In genomic region chr16:87868254-87869029, GRCh38 we compare ENCODE assay signal across 8 cellular contexts. TPM values are rescaled to one million over a fixed set of nuclear protein-coding genes. Genes with fewer than 3 reads are reported as not detected.
DNase-seq lines count a peak whose midpoint lies in the region; ATAC-seq and TF ChIP-seq lines count a peak whose summit lies in the region.
"Not testable (repeated sequence)": the region's sequence is repeated elsewhere in the genome, so short reads cannot be mapped to it uniquely, and the experiment has no call there.

No MANE protein-coding gene starts in this region.

- not testable (repeated sequence) for H3K9me3 ChIP-seq in BE2C; HUES6 (ENCODE audit: control insufficient read depth, insufficient read depth, low read depth, low read length); SK-N-MC (ENCODE audit: low read depth, low read length); esophagus (ENCODE audit: control insufficient read depth in 2 of 2, insufficient read depth in 1 of 2, low read depth in 1 of 2, low read length in 1 of 2); mesodermal cell (ENCODE audit: control insufficient read depth, low read length)

- peaks cover 14% of the 10 kb centered on the region for H3K36me3 ChIP-seq in BE2C
- H3K36me3 ChIP-seq in HUES6 (ENCODE audit: control insufficient read depth, insufficient read depth, low read length): peaks cover 28% of the 10 kb centered on the region; the same call in 1 of the 2 replicates
- H3K36me3 ChIP-seq in SK-N-MC (ENCODE audit: insufficient read depth, low read length); esophagus (ENCODE audit: control insufficient read depth in 2 of 2, insufficient read depth in 2 of 2, low read length in 1 of 2); mesodermal cell (ENCODE audit: control insufficient read depth, insufficient read depth, low read length): not testable (repeated sequence)

- H3K27ac ChIP-seq in HUES6 (ENCODE audit: low read depth, low read length): peak overlapping the region; percentile 51; the same call in 1 of the 2 replicates
- H3K27ac ChIP-seq in SK-N-MC: not testable (repeated sequence)
- peak overlapping the region; percentile 77 to 87 for H3K27ac ChIP-seq in esophagus (ENCODE audit: low read depth in 2 of 2, low read length in 1 of 2)
- H3K27ac ChIP-seq in mesodermal cell (ENCODE audit: low read depth, low read length, severe bottlenecking): peak overlapping the region; percentile 16

- 5 to 12% methylated on average over 33 to 36 of the region's 37 CpGs for WGBS in esophagus, 2 donors
- WGBS in mesodermal cell (ENCODE audit: insufficient coverage in 2 of 2), 2 experiments: 2 to 6% methylated on average over 17 to 18 of the region's 37 CpGs

- ATAC-seq in GM21423 (IDR thresholded peaks at IDR 0.05; ENCODE audit: unreplicated experiment): peak; percentile 24

- H3K4me1 ChIP-seq in BE2C; esophagus (ENCODE audit: control insufficient read depth in 2 of 2, insufficient read depth in 2 of 2, low read length in 1 of 2): not testable (repeated sequence)
- H3K4me1 ChIP-seq in HUES6 (ENCODE audit: control insufficient read depth, insufficient read depth, low read length): peaks cover 32% of the 10 kb centered on the region
- H3K4me1 ChIP-seq in mesodermal cell (ENCODE audit: control insufficient read depth, insufficient read depth, low read length, poor library complexity, severe bottlenecking): peaks cover 34% of the 10 kb centered on the region

- not testable (repeated sequence) for DNase-seq in BE2C; SK-N-MC (ENCODE audit: low read depth, low spot score)
- DNase-seq in activated gamma-delta T cell treated with Interleukin-2 at 50 U/mL for 16 hours: peak; percentile 48
- peak; percentile 64 for DNase-seq in stimulated activated CD4-positive, alpha-beta T cell treated with anti-CD3 and anti-CD28 coated beads, Interleukin-2, amount 100 ng/mL, for 4 hours (ENCODE audit: low read depth)

- H3K4me3 ChIP-seq in BE2C (ENCODE audit: low read depth, low read length) (peak overlapping the region; percentile 90), HUES6 (ENCODE audit: low read depth, low read length) (peak overlapping the region; percentile 88), SK-N-MC (peak overlapping the region; percentile 78), esophagus (ENCODE audit: low read depth in 1 of 2, low read length in 2 of 2) (peak overlapping the region; percentile 58 to 79), mesodermal cell (ENCODE audit: extremely low read depth, insufficient read depth, low read length, poor library complexity, severe bottlenecking) (peak overlapping the region; percentile 55)

- H3K9ac ChIP-seq in HUES6 (ENCODE audit: low read length) (peak overlapping the region; percentile 96), SK-N-MC (ENCODE audit: insufficient read length) (peak overlapping the region; percentile 59)

- not testable (repeated sequence) for TF ChIP-seq CTCF in BE2C (IDR thresholded peaks at IDR 0.05; ENCODE audit: low read depth, low read length)

- not testable (repeated sequence) for H3K27me3 ChIP-seq in BE2C; esophagus (ENCODE audit: control insufficient read depth in 1 of 2, insufficient read depth in 2 of 2, low read length in 2 of 2)
- H3K27me3 ChIP-seq in HUES6 (ENCODE audit: control insufficient read depth, insufficient read depth, low read length): peaks cover 40% of the 10 kb centered on the region

RNA-seq across cellular contexts. Expression of gene SLC7A5, which starts 0.9 kb away (rescaled TPM):
- 258 TPM for polyA plus RNA-seq in BE2C (2012; ENCODE audit: insufficient read depth, insufficient read length, low read depth)
- 100 to 1,000 TPM; 117 to 138 TPM for polyA plus RNA-seq in esophagus
- polyA plus RNA-seq in mesodermal cell (2013, experiment 1 of 2): 90.6 TPM
- polyA plus RNA-seq in mesodermal cell (2013, experiment 2 of 2): 76.9 TPM
